ENCODE assay signal across 39 cellular contexts in genomic region chr14:72053662-72054061, GRCh38.
"Had no signal": no experiment of that assay in that cellular context is flagged by ENCODE, and none has a peak within 500 bp of the region (broad histone marks: within the 10 kb centered on the region; RNA-seq: fewer than 3 reads in every experiment).

No MANE protein-coding gene starts in this region.

- DNase-seq: activated CD4-positive, alpha-beta memory T cell treated with anti-CD3 and anti-CD28 coated beads, Interleukin-2, amount 10 ng/mL, durations not matched to agents 7 days and 5 days; activated CD4-positive, alpha-beta T cell treated with anti-CD3 and anti-CD28 coated beads for 1 hour; activated CD4-positive, alpha-beta T cell treated with anti-CD3 and anti-CD28 coated beads for 36 hours; activated CD4-positive, alpha-beta T cell treated with anti-CD3 and anti-CD28 coated beads for 48 hours; activated CD4-positive, alpha-beta T cell treated with anti-CD3 and anti-CD28 coated beads, Interleukin-2, amount 10 ng/mL, durations not matched to agents 7 days and 5 days; activated CD4-positive, alpha-beta T cell treated with anti-CD3 and anti-CD28 coated beads, Interleukin-2, amount 50 U/mL, for 48 hours; activated CD4-positive, CD25-positive, alpha-beta regulatory T cell; activated CD8-positive, alpha-beta memory T cell treated with anti-CD3 and anti-CD28 coated beads for 24 hours; activated CD8-positive, alpha-beta memory T cell treated with anti-CD3 and anti-CD28 coated beads, Interleukin-2, amount 10 ng/mL, durations not matched to agents 7 days and 5 days; activated CD8-positive, alpha-beta memory T cell treated with anti-CD3 and anti-CD28 coated beads, Interleukin-2, amount 50 U/mL, for 48 hours; activated CD8-positive, alpha-beta T cell treated with anti-CD3 and anti-CD28 coated beads, Interleukin-2, amount 10 ng/mL, durations not matched to agents 7 days and 5 days; activated effector memory CD4-positive, alpha-beta T cell treated with Interleukin-2 at 50 U/mL for 16 hours; activated gamma-delta T cell; activated naive CD4-positive, alpha-beta T cell treated with anti-CD3 and anti-CD28 coated beads, Interleukin-2, amount 10 ng/mL, durations not matched to agents 7 days and 5 days; activated naive CD4-positive, alpha-beta T cell treated with Interleukin-2 at 50 U/mL for 16 hours; activated naive CD8-positive, alpha-beta T cell treated with anti-CD3 and anti-CD28 coated beads, Interleukin-2, amount 10 ng/mL, durations not matched to agents 7 days and 5 days; activated naive CD8-positive, alpha-beta T cell treated with anti-CD3 and anti-CD28 coated beads, Interleukin-2, amount 50 U/mL, for 24 hours; activated T-cell treated with anti-CD3 and anti-CD28 coated beads, Interleukin-2, amount 50 U/mL, for 24 hours; activated T-cell treated with anti-CD3 and anti-CD28 coated beads, Interleukin-2, amount 50 U/mL, for 48 hours; amygdala; anterior cingulate cortex; caudate nucleus; cerebellar nuclear complex; colonic mucosa; T-helper 2 cell; T-helper 9 cell; WERI-Rb-1 had no signal

- H3K36me3 Mint-ChIP-seq: activated CD8-positive, alpha-beta memory T cell treated with anti-CD3 and anti-CD28 coated beads, Interleukin-2, amount 10 ng/mL, durations not matched to agents 7 days and 5 days; activated naive CD4-positive, alpha-beta T cell treated with anti-CD3 and anti-CD28 coated beads, Interleukin-2, amount 10 ng/mL, durations not matched to agents 7 days and 5 days; activated naive CD4-positive, alpha-beta T cell treated with anti-CD3 and anti-CD28 coated beads, Interleukin-2, amount 50 U/mL, for 24 hours; activated naive CD8-positive, alpha-beta T cell; activated naive CD8-positive, alpha-beta T cell treated with anti-CD3 and anti-CD28 coated beads, Interleukin-2, amount 10 ng/mL, durations not matched to agents 7 days and 5 days; brain; WTC11 had no signal

- H3K4me1 ChIP-seq: ascending aorta, colonic mucosa had no signal

- ATAC-seq: activated CD4-positive, alpha-beta T cell treated with anti-CD3 and anti-CD28 coated beads for 36 hours; activated CD4-positive, CD25-positive, alpha-beta regulatory T cell treated with anti-CD3 and anti-CD28 coated beads, Interleukin-2, amount 50 U/mL, for 24 hours; activated CD8-positive, alpha-beta memory T cell treated with anti-CD3 and anti-CD28 coated beads, Interleukin-2, amount 10 ng/mL, durations not matched to agents 7 days and 5 days; activated CD8-positive, alpha-beta T cell treated with anti-CD3 and anti-CD28 coated beads, Interleukin-2, amount 10 ng/mL, durations not matched to agents 7 days and 5 days; activated naive CD8-positive, alpha-beta T cell treated with anti-CD3 and anti-CD28 coated beads, Interleukin-2, amount 50 U/mL, for 24 hours; WTC11 had no signal

- H3K36me3 ChIP-seq: ascending aorta, cardiac muscle cell, colonic mucosa, WERI-Rb-1 had no signal

- H3K4me1 Mint-ChIP-seq: activated naive CD4-positive, alpha-beta T cell treated with anti-CD3 and anti-CD28 coated beads, Interleukin-2, amount 50 U/mL, for 24 hours; central memory CD8-positive, alpha-beta T cell had no signal

- H3K27me3 ChIP-seq: ascending aorta, cardiac muscle cell, colonic mucosa had no signal

- H3K4me3 Mint-ChIP-seq: activated CD4-positive, alpha-beta memory T cell treated with anti-CD3 and anti-CD28 coated beads, Interleukin-2, amount 10 ng/mL, durations not matched to agents 7 days and 5 days; activated CD4-positive, alpha-beta T cell treated with anti-CD3 and anti-CD28 coated beads for 36 hours; activated CD4-positive, alpha-beta T cell treated with anti-CD3 and anti-CD28 coated beads, Interleukin-2, amount 10 ng/mL, durations not matched to agents 7 days and 5 days; activated CD8-positive, alpha-beta memory T cell treated with anti-CD3 and anti-CD28 coated beads, Interleukin-2, amount 10 ng/mL, durations not matched to agents 7 days and 5 days; activated CD8-positive, alpha-beta T cell treated with anti-CD3 and anti-CD28 coated beads, Interleukin-2, amount 10 ng/mL, durations not matched to agents 7 days and 5 days; activated naive CD4-positive, alpha-beta T cell treated with anti-CD3 and anti-CD28 coated beads, Interleukin-2, amount 10 ng/mL, durations not matched to agents 7 days and 5 days; activated naive CD4-positive, alpha-beta T cell treated with anti-CD3 and anti-CD28 coated beads, Interleukin-2, amount 50 U/mL, for 24 hours; activated naive CD8-positive, alpha-beta T cell; activated naive CD8-positive, alpha-beta T cell treated with anti-CD3 and anti-CD28 coated beads, Interleukin-2, amount 10 ng/mL, durations not matched to agents 7 days and 5 days; activated naive CD8-positive, alpha-beta T cell treated with anti-CD3 and anti-CD28 coated beads, Interleukin-2, amount 50 U/mL, for 24 hours; activated T-cell treated with anti-CD3 and anti-CD28 coated beads, Interleukin-2, amount 50 U/mL, for 24 hours; brain; central memory CD8-positive, alpha-beta T cell; T-helper 2 cell treated with Interferon-gamma antibody and Interleukin-4, amounts not matched to agents 5 μg/mL and 100 μg/mL, for 36 hours; WTC11 had no signal

- FAIRE-seq: bronchial epithelial cell, TTC549 had no signal

- H3K4me3 ChIP-seq: ascending aorta, cardiac muscle cell, colonic mucosa had no signal

- H3K27ac ChIP-seq: ascending aorta, cardiac muscle cell, colonic mucosa, WERI-Rb-1 had no signal

- H3K9me3 Mint-ChIP-seq: activated CD4-positive, alpha-beta memory T cell treated with anti-CD3 and anti-CD28 coated beads, Interleukin-2, amount 10 ng/mL, durations not matched to agents 7 days and 5 days; activated CD4-positive, alpha-beta T cell treated with anti-CD3 and anti-CD28 coated beads, Interleukin-2, amount 10 ng/mL, durations not matched to agents 7 days and 5 days; activated naive CD4-positive, alpha-beta T cell treated with anti-CD3 and anti-CD28 coated beads, Interleukin-2, amount 10 ng/mL, durations not matched to agents 7 days and 5 days; activated naive CD4-positive, alpha-beta T cell treated with anti-CD3 and anti-CD28 coated beads, Interleukin-2, amount 50 U/mL, for 24 hours; activated naive CD8-positive, alpha-beta T cell treated with anti-CD3 and anti-CD28 coated beads, Interleukin-2, amount 10 ng/mL, durations not matched to agents 7 days and 5 days; activated naive CD8-positive, alpha-beta T cell treated with anti-CD3 and anti-CD28 coated beads, Interleukin-2, amount 50 U/mL, for 24 hours; activated T-cell treated with anti-CD3 and anti-CD28 coated beads, Interleukin-2, amount 50 U/mL, for 24 hours; activated T-helper 2 cell treated with anti-CD3 and anti-CD28 coated beads, Interferon-gamma antibody, Interleukin-2, Interleukin-4, amounts not matched to agents 10 μg/mL and 5 μg/mL and 100 μg/mL, durations not matched to agents 14 hours and 24 hours and 36 hours; brain; central memory CD8-positive, alpha-beta T cell; T-helper 2 cell treated with Interferon-gamma antibody and Interleukin-4, amounts not matched to agents 5 μg/mL and 100 μg/mL, for 36 hours; WTC11 had no signal

- H3K9me3 ChIP-seq: ascending aorta, colonic mucosa had no signal

- H3K27ac Mint-ChIP-seq: activated CD4-positive, alpha-beta memory T cell treated with anti-CD3 and anti-CD28 coated beads, Interleukin-2, amount 10 ng/mL, durations not matched to agents 7 days and 5 days; activated CD4-positive, alpha-beta T cell treated with anti-CD3 and anti-CD28 coated beads for 36 hours; activated CD4-positive, alpha-beta T cell treated with anti-CD3 and anti-CD28 coated beads, Interleukin-2, amount 10 ng/mL, durations not matched to agents 7 days and 5 days; activated CD8-positive, alpha-beta memory T cell treated with anti-CD3 and anti-CD28 coated beads, Interleukin-2, amount 10 ng/mL, durations not matched to agents 7 days and 5 days; activated CD8-positive, alpha-beta T cell treated with anti-CD3 and anti-CD28 coated beads, Interleukin-2, amount 10 ng/mL, durations not matched to agents 7 days and 5 days; activated naive CD4-positive, alpha-beta T cell treated with anti-CD3 and anti-CD28 coated beads, Interleukin-2, amount 10 ng/mL, durations not matched to agents 7 days and 5 days; activated naive CD4-positive, alpha-beta T cell treated with anti-CD3 and anti-CD28 coated beads, Interleukin-2, amount 50 U/mL, for 24 hours; activated naive CD8-positive, alpha-beta T cell; activated naive CD8-positive, alpha-beta T cell treated with anti-CD3 and anti-CD28 coated beads, Interleukin-2, amount 10 ng/mL, durations not matched to agents 7 days and 5 days; activated naive CD8-positive, alpha-beta T cell treated with anti-CD3 and anti-CD28 coated beads, Interleukin-2, amount 50 U/mL, for 24 hours; activated T-cell treated with anti-CD3 and anti-CD28 coated beads, Interleukin-2, amount 50 U/mL, for 24 hours; activated T-helper 2 cell treated with anti-CD3 and anti-CD28 coated beads, Interferon-gamma antibody, Interleukin-2, Interleukin-4, amounts not matched to agents 10 μg/mL and 5 μg/mL and 100 μg/mL, durations not matched to agents 14 hours and 24 hours and 36 hours; brain; T-helper 2 cell treated with Interferon-gamma antibody and Interleukin-4, amounts not matched to agents 5 μg/mL and 100 μg/mL, for 36 hours had no signal
